In genomic region chr16:11915644-11916523, GRCh38 we compare ENCODE assay signal across 8 cellular contexts. TPM values are rescaled to one million over a fixed set of nuclear protein-coding genes. Genes with fewer than 3 reads are reported as not detected.
DNase-seq lines count a peak whose midpoint lies in the region; ATAC-seq, FAIRE-seq and TF ChIP-seq lines count a peak whose summit lies in the region.

GSPT1 (minus strand) TSS chr16:11915956; CDS start chr16:11915720, 236 bp downstream.

- DNase-seq in GM12891 (ENCODE audit: insufficient read length, low spot score) (peak; percentile 94), NCI-H146 (lab: John Stamatoyannopoulos, UW) (peak; percentile 99), T-helper 1 cell (peak; percentile 97 to 99 (median 98)), adrenal gland (peak; percentile 99), heart left ventricle (peak; percentile 99 to 100 (median 100)), posterior cingulate gyrus (peak; percentile 98 to 100 (median 98)), upper lobe of left lung (peak; percentile 99 to 100)

- TF ChIP-seq POLR2A in GM12891 (IDR thresholded peaks at IDR 0.05; ENCODE audit: low read depth, low read length) (peak; percentile 68; the same call in 1 of the 2 replicates), adrenal gland (IDR thresholded peaks at IDR 0.05) (peak; percentile 59 to 92), heart left ventricle (IDR thresholded peaks at IDR 0.05) (peak in 1 of 2 donors; percentile 72), upper lobe of left lung (IDR thresholded peaks at IDR 0.05) (peak in 3 of 4 donors; percentile 71 to 96 (median 80))

- ATAC-seq in HG02840 (IDR thresholded peaks at IDR 0.05; ENCODE audit: low FRiP score, unreplicated experiment), result peak; percentile 81
- peak; percentile 96 to 99 (median 98) for ATAC-seq in heart left ventricle
- ATAC-seq in upper lobe of left lung (ENCODE audit: low FRiP score in 2 of 2), result peak; percentile 98

- peak in 4 of 6 experiments; percentile 14 to 62 (median 23) for TF ChIP-seq CTCF in adrenal gland (IDR thresholded peaks at IDR 0.05)
- TF ChIP-seq CTCF in heart left ventricle (IDR thresholded peaks at IDR 0.05), result peak in 7 of 12 donors; percentile 9 to 26 (median 16)
- TF ChIP-seq CTCF in upper lobe of left lung (IDR thresholded peaks at IDR 0.05), result peak; percentile 5 to 92 (median 64)

- intact Hi-C loops in adrenal gland (cut with DNase I), result loop anchor here in 1 of 2 donors (10.0 kb wide), 1 partner anchor 59 kb away; the partner anchor contains the start of gene SNX29
- intact Hi-C loops in heart left ventricle (cut with DNase I), result loop anchor here in 4 of 10 donors (1.0 to 10.0 kb wide), 4 partner anchors 60 to 64 kb away; partner anchors contain the start of genes RSL1D1 (in 2 of the 4) and SNX29 (in 2 of the 4)
- intact Hi-C loops in posterior cingulate gyrus (cut with DNase I), result loop anchor here (1.0 to 10.0 kb wide), 2 partner anchors 59 to 65 kb away; partner anchors contain the start of genes RSL1D1 and SNX29

- FAIRE-seq in GM12891 (lab: Jason Lieb, UNC), result peak; percentile 99

- peak within 1 kb of the TSS; percentile 79 to 98 (median 95) for H3K27ac ChIP-seq in adrenal gland
- H3K27ac ChIP-seq in heart left ventricle, result peak within 1 kb of the TSS; percentile 73 to 96 (median 92)
- H3K27ac ChIP-seq in upper lobe of left lung, result peak within 1 kb of the TSS; percentile 90 to 97 (median 95)

- TF ChIP-seq EP300 in upper lobe of left lung (IDR thresholded peaks at IDR 0.05), result peak in 2 of 4 donors; percentile 67 to 72

- H3K9me3 ChIP-seq in adrenal gland (replicated peaks in 1 of 3) (no peaks in the 10 kb centered on the region), heart left ventricle (no peaks in the 10 kb centered on the region), upper lobe of left lung (no peaks in the 10 kb centered on the region)

- H3K4me3 ChIP-seq in adrenal gland, result peak within 1 kb of the TSS; percentile 43 to 98 (median 74)
- peak within 1 kb of the TSS; percentile 72 to 94 (median 89) for H3K4me3 ChIP-seq in heart left ventricle
- peak within 1 kb of the TSS; percentile 78 to 97 (median 94) for H3K4me3 ChIP-seq in upper lobe of left lung

- 1% methylated on average over 28 to 80 of the region's 84 CpGs for WGBS in adrenal gland, 4 donors
- WGBS in heart left ventricle, 4 donors, result 1 to 2% (median 1%) methylated on average over 60 to 84 of the region's 84 CpGs
- WGBS in upper lobe of left lung, 2 donors, result 1 to 8% methylated on average over 6 to 82 of the region's 84 CpGs

- H3K36me3 ChIP-seq in adrenal gland (replicated peaks in 1 of 2), result no peaks in the 10 kb centered on the region
- H3K36me3 ChIP-seq in heart left ventricle, result no peaks in the 10 kb centered on the region
- H3K36me3 ChIP-seq in upper lobe of left lung, result no peaks in the 10 kb centered on the region

- H3K27me3 ChIP-seq in adrenal gland, result no peaks in the 10 kb centered on the region
- H3K27me3 ChIP-seq in heart left ventricle, result no peaks in the 10 kb centered on the region
- H3K27me3 ChIP-seq in upper lobe of left lung, result no peaks in the 10 kb centered on the region

- H3K4me1 ChIP-seq in adrenal gland (replicated peaks in 1 of 2), result peaks cover 24 to 39% of the 10 kb centered on the region in 2 donors
- peaks cover 4 to 39% (median 29%) of the 10 kb centered on the region in 12 donors for H3K4me1 ChIP-seq in heart left ventricle
- H3K4me1 ChIP-seq in upper lobe of left lung, result peaks cover 24 to 41% (median 31%) of the 10 kb centered on the region in 4 donors

TF ChIP-seq in GM12891, 5 proteins besides CTCF, POLR2A, EP300 and RAD21:
- TF ChIP-seq TAF1 (IDR thresholded peaks at IDR 0.05; ENCODE audit: low read depth, low read length) (peak; percentile 65), SPI1 (IDR thresholded peaks at IDR 0.05; ENCODE audit: low read depth, low read length) (no peak), POLR2AphosphoS5 (IDR thresholded peaks at IDR 0.05; ENCODE audit: low read depth, low read length) (peak; percentile 91), PAX5 (IDR thresholded peaks at IDR 0.05; ENCODE audit: insufficient read depth, low read length, severe bottlenecking) (no peak)

RNA-seq across cellular contexts. Expression of gene GSPT1, which starts in this region (rescaled TPM):
- polyA plus RNA-seq in GM12891 (2012; ENCODE audit: low read depth, missing spikeins), result 67.9 TPM
- total RNA-seq in adrenal gland (100 to 1,000 TPM in 5 of 8 donors, 10 to 100 TPM in 3; 55.2 to 188 (median 115) TPM), heart left ventricle (100 to 1,000 TPM in 2 of 9 donors, 10 to 100 TPM in 7; 58.2 to 131 (median 91.1) TPM), upper lobe of left lung (100 to 1,000 TPM in 3 of 6 donors, 10 to 100 TPM in 3; 52.4 to 117 (median 99.6) TPM)
- polyA plus RNA-seq in adrenal gland (100 to 1,000 TPM in 1 of 3 donors, 10 to 100 TPM in 2; 21.1 to 246 (median 23.3) TPM), heart left ventricle (100 to 1,000 TPM in 1 of 2 donors, 10 to 100 TPM in 1; 16.3 to 107 TPM)

Comparison
In these comparisons a context has a peak if more than half of its experiments do, and no peak if none do; other contexts are left out.
1. Peak in every context shown above with its lines: DNase-seq, ATAC-seq, H3K4me3 ChIP-seq and H3K27ac ChIP-seq.